In genomic region chr2:123644053-123644452, GRCh38 we compare ENCODE assay signal across 5 cellular contexts.
"Had no signal": no experiment of that assay in that cellular context is flagged by ENCODE, and none has a peak within 500 bp of the region (broad histone marks: within the 10 kb centered on the region; RNA-seq: fewer than 3 reads in every experiment).

No MANE protein-coding gene starts in this region.

- ATAC-seq: GM23338, K562 had no signal

- H3K4me2 ChIP-seq: GM23338 had no signal

- H3K4me3 ChIP-seq: GM23338, K562 had no signal

- DNase-seq: H9, HCEC 1CT, IMR-90 had no signal

- H2AFZ ChIP-seq: GM23338 had no signal
